Comparison of ENCODE assay signal across 21 cellular contexts in the genomic region with DNA sequence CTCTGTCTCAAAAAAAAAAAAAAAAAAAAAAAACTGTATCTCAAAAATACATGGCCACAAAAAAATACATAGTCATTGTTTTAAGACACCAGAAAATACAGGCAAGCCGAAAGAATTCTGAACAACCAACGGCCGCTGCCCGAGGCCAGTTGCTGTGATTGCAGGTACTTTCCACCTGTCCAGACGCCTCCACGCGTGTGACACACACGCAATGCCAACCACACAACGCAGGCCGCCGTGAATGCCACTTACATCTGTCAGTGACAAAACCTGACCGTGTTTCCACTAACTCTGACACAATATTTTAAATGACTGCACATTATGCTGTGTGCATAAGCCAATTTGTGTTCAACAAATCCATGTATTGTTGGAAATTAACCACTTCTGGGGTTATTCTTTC. TPM values are rescaled to one million over a fixed set of nuclear protein-coding genes. Genes with fewer than 3 reads are reported as not detected.
DNase-seq lines count a peak whose midpoint lies in the region; ATAC-seq, FAIRE-seq and TF ChIP-seq lines count a peak whose summit lies in the region.
"Had no signal": no experiment of that assay in that cellular context is flagged by ENCODE, and none has a peak within 500 bp of the region (broad histone marks: within the 10 kb centered on the region; RNA-seq: fewer than 3 reads in every experiment).

No MANE protein-coding gene starts in this region.

- FAIRE-seq in HepG2 (lab: Jason Lieb, UNC), result no peak
- FAIRE-seq: D721Med, GM12892, GM18507 had no signal

- H3K9me3 ChIP-seq in HepG2 (ENCODE audit: low read length) (no peaks in the 10 kb centered on the region), right lobe of liver (no peaks in the 10 kb centered on the region)
- H3K9me3 ChIP-seq: SJCRH30 had no signal

- H3K4me3 ChIP-seq in HepG2 (replicated peaks in 1 of 3; ENCODE audit: insufficient read depth in 1 of 3, low read depth in 2 of 3, low read length in 3 of 3) (no peak overlapping the region), right lobe of liver (no peak overlapping the region)
- H3K4me3 ChIP-seq: SJCRH30 had no signal

- H3K27ac ChIP-seq in HepG2 (ENCODE audit: extremely low read length, insufficient read depth, low read length), result no peak overlapping the region
- H3K27ac ChIP-seq in right lobe of liver, result no peak overlapping the region
- H3K27ac ChIP-seq in cingulate gyrus (ENCODE audit: low read depth, low read length), result peak overlapping the region; percentile 75
- H3K27ac ChIP-seq: KMS-11 had no signal

- CTCF ChIA-PET in HepG2 (lab: Yijun Ruan, JAX; ENCODE audit: low intra/inter-chr PET ratio, low total read pairs), result no interaction called here
- CTCF ChIA-PET in activated CD4-positive, alpha-beta T cell treated with anti-CD3 and anti-CD28 coated beads, Interleukin-2, amount 10 ng/mL, durations not matched to agents 7 days and 5 days (lab: Charles Lee), result no interaction called here

- peaks cover 12% of the 10 kb centered on the region for H3K4me1 Mint-ChIP-seq in progenitor cell of endocrine pancreas (ENCODE audit: low read depth)
- peaks cover 28% of the 10 kb centered on the region for H3K4me1 Mint-ChIP-seq in activated CD4-positive, alpha-beta T cell treated with anti-CD3 and anti-CD28 coated beads, Interleukin-2, amount 10 ng/mL, durations not matched to agents 7 days and 5 days

- no peaks in the 10 kb centered on the region for H3K36me3 Mint-ChIP-seq in progenitor cell of endocrine pancreas (ENCODE audit: insufficient read depth)
- H3K36me3 Mint-ChIP-seq in activated CD4-positive, alpha-beta T cell treated with anti-CD3 and anti-CD28 coated beads, Interleukin-2, amount 10 ng/mL, durations not matched to agents 7 days and 5 days (ENCODE audit: low read depth), result no peaks in the 10 kb centered on the region

- TF ChIP-seq CTCF in HepG2 (CRISPR knock-in tag; IDR thresholded peaks at IDR 0.05) (no peak), right lobe of liver (IDR thresholded peaks at IDR 0.05) (no peak), progenitor cell of endocrine pancreas (IDR thresholded peaks at IDR 0.05; ENCODE audit: unreplicated experiment) (no peak)

- no peak for TF ChIP-seq POLR2A in HepG2 (IDR thresholded peaks at IDR 0.05; ENCODE audit: insufficient read depth in 1 of 2, low read depth in 2 of 2, low read length in 2 of 2)
- no peak for TF ChIP-seq POLR2A in right lobe of liver (IDR thresholded peaks at IDR 0.05)

- TF ChIP-seq EP300 in HepG2 (IDR thresholded peaks at IDR 0.05; ENCODE audit: low read depth in 2 of 2, low read length in 2 of 2), result no peak
- TF ChIP-seq EP300 in HepG2 (CRISPR knock-in tag; IDR thresholded peaks at IDR 0.05; ENCODE audit: borderline replicate concordance), result no peak

- TSS peak; percentile 76 for BruUV-seq in HepG2 (replicated peaks; lab: Mats Ljungman, UMichigan)

- no peak overlapping the region for H3K4me2 ChIP-seq in HepG2 (ENCODE audit: low read depth, low read length)
- H3K4me2 ChIP-seq: KMS-11 had no signal

- H2AFZ ChIP-seq in HepG2 (ENCODE audit: low read length), result no peak overlapping the region

- POLR2A ChIA-PET in HepG2 (lab: Yijun Ruan, JAX), result interaction anchor here (1.3 to 3.7 kb wide), 2 partner anchors 11 to 21 kb away, joined by 3 to 179 read pairs; no protein-coding TSS in a partner anchor
- POLR2A ChIA-PET in activated CD4-positive, alpha-beta T cell treated with anti-CD3 and anti-CD28 coated beads, Interleukin-2, amount 10 ng/mL, durations not matched to agents 7 days and 5 days (lab: Charles Lee), result no interaction called here

- H3K79me2 ChIP-seq in HepG2 (ENCODE audit: insufficient read depth, low read length), result no peaks in the 10 kb centered on the region

- in situ Hi-C loops in HepG2 (cut with HindIII; ENCODE audit: extremely low pct_ligation_motif_present, low pct_unique_long_range_greater_than_20kb), result no loop called here

- intact Hi-C loops in HepG2 (cut with micrococcal nuclease; ENCODE audit: unreplicated experiment) (loop anchor here (1.0 kb wide), 1 partner anchor 9 kb away; no protein-coding TSS in a partner anchor), right lobe of liver (cut with DNase I) (no loop called here)

- peak overlapping the region; percentile 91 for H3K27ac Mint-ChIP-seq in progenitor cell of endocrine pancreas
- no peak overlapping the region for H3K27ac Mint-ChIP-seq in activated CD4-positive, alpha-beta T cell treated with anti-CD3 and anti-CD28 coated beads, Interleukin-2, amount 10 ng/mL, durations not matched to agents 7 days and 5 days
- H3K27ac Mint-ChIP-seq: CD4-positive, alpha-beta T cell had no signal

- no peaks in the 10 kb centered on the region for H3K36me3 ChIP-seq in HepG2 (replicated peaks in 1 of 2; ENCODE audit: control insufficient read depth in 1 of 2, insufficient read depth in 2 of 2, low read length in 2 of 2)
- H3K36me3 ChIP-seq in right lobe of liver, result no peaks in the 10 kb centered on the region
- H3K36me3 ChIP-seq: SJCRH30 had no signal

- 95% methylated on average over 12 of the region's 12 CpGs for WGBS in HepG2 (ENCODE audit: low lambda C conversion rate)
- WGBS in right lobe of liver (ENCODE audit: insufficient coverage, low coverage, low lambda C conversion rate, missing lambda C conversion rate), result 90% methylated on average over 5 of the region's 12 CpGs

- DNase-seq in HepG2 (ENCODE audit: low spot score) (no peak), right lobe of liver (no peak), progenitor cell of endocrine pancreas (ENCODE audit: low spot score, unreplicated experiment) (no peak), SHP77 treated with DMSO at 0.1 percent for 48 hours (lab: John Stamatoyannopoulos, UW) (no peak), NCI-H2107 treated with DMSO at 0.1 percent for 48 hours (lab: John Stamatoyannopoulos, UW; ENCODE audit: unreplicated experiment) (no peak)
- DNase-seq in activated CD4-positive, alpha-beta T cell treated with anti-CD3 and anti-CD28 coated beads, Interleukin-2, amount 10 ng/mL, durations not matched to agents 7 days and 5 days, result no peak
- DNase-seq: 8988T; CD4-positive, alpha-beta T cell; GOT3; NCI-H1417 treated with DMSO at 0.1 percent for 48 hours; NCI-H187 treated with DMSO at 0.1 percent for 48 hours; NCI-H226; NCI-H524; RPMI8226; SJCRH30 had no signal

- H3K4me3 Mint-ChIP-seq in progenitor cell of endocrine pancreas (ENCODE audit: low read depth), result no peak overlapping the region
- no peak overlapping the region for H3K4me3 Mint-ChIP-seq in activated CD4-positive, alpha-beta T cell treated with anti-CD3 and anti-CD28 coated beads, Interleukin-2, amount 10 ng/mL, durations not matched to agents 7 days and 5 days
- H3K4me3 Mint-ChIP-seq: CD4-positive, alpha-beta T cell had no signal

- no peak overlapping the region for H3K9ac ChIP-seq in HepG2 (ENCODE audit: insufficient read depth, low read depth, low read length)
- H3K9ac ChIP-seq: KMS-11 had no signal

- peaks cover 42% of the 10 kb centered on the region for H3K4me1 ChIP-seq in HepG2 (ENCODE audit: insufficient read depth, low read length)
- no peaks in the 10 kb centered on the region for H3K4me1 ChIP-seq in right lobe of liver

- no peaks in the 10 kb centered on the region for H4K20me1 ChIP-seq in HepG2 (ENCODE audit: insufficient read depth, low read length)

- H3K27me3 Mint-ChIP-seq in progenitor cell of endocrine pancreas, result no peaks in the 10 kb centered on the region
- H3K27me3 Mint-ChIP-seq in activated CD4-positive, alpha-beta T cell treated with anti-CD3 and anti-CD28 coated beads, Interleukin-2, amount 10 ng/mL, durations not matched to agents 7 days and 5 days, result peaks cover 17% of the 10 kb centered on the region
- H3K27me3 Mint-ChIP-seq: CD4-positive, alpha-beta T cell had no signal

- ATAC-seq in HepG2 (no peak), right lobe of liver (no peak), HG02623 (IDR thresholded peaks at IDR 0.05; ENCODE audit: unreplicated experiment) (no peak)

- H3K27me3 ChIP-seq in HepG2 (ENCODE audit: control insufficient read depth in 1 of 2, insufficient read depth in 2 of 2, low read length in 2 of 2) (peaks cover 0 to 1% of the 10 kb centered on the region in 2 experiments; a peak in 1 of 5 replicates), right lobe of liver (no peaks in the 10 kb centered on the region)
- H3K27me3 ChIP-seq: SJCRH30 had no signal

- H3K9me3 Mint-ChIP-seq in progenitor cell of endocrine pancreas (ENCODE audit: low read depth), result no peaks in the 10 kb centered on the region
- H3K9me3 Mint-ChIP-seq in activated CD4-positive, alpha-beta T cell treated with anti-CD3 and anti-CD28 coated beads, Interleukin-2, amount 10 ng/mL, durations not matched to agents 7 days and 5 days, result no peaks in the 10 kb centered on the region
- H3K9me3 Mint-ChIP-seq: CD4-positive, alpha-beta T cell had no signal

- TF ChIP-seq RAD21 in HepG2 (CRISPR knock-in tag; IDR thresholded peaks at IDR 0.05), result no peak

RNA-seq across cellular contexts. Expression of gene INF2, which starts 22.4 kb away (rescaled TPM):
- total RNA-seq in HepG2 (2016; rRNA removed; fragmentation: Illumina TruSeq; extraction: Trizol) (16.4 and 18.1 TPM in 2 replicates), right lobe of liver (10 to 100 TPM; 47.5 to 98.2 (median 71.4) TPM), progenitor cell of endocrine pancreas (69.2 and 75.3 TPM in 2 replicates)
- total RNA-seq in HepG2 (2016; cell fraction: cytosol; rRNA removed; fragmentation: Illumina TruSeq; extraction: Trizol; ENCODE audit: low read depth), result 11.2 and 14.6 TPM in 2 replicates
- total RNA-seq in HepG2 (2016; cell fraction: insoluble cytoplasmic fraction; rRNA removed; fragmentation: Illumina TruSeq; extraction: Trizol), result 17.0 and 18.3 TPM in 2 replicates
- 23.4 and 24.7 TPM in 2 replicates for total RNA-seq in HepG2 (2016; cell fraction: membrane; rRNA removed; fragmentation: Illumina TruSeq; extraction: Trizol)
- 17.7 and 25.0 TPM in 2 replicates for total RNA-seq in HepG2 (2016; cell fraction: nucleus; rRNA removed; fragmentation: Illumina TruSeq; extraction: Trizol)
- polyA plus RNA-seq in HepG2 (2011; rRNA removed), result 26.4 and 33.4 TPM in 2 replicates
- 14.8 and 26.4 TPM in 2 replicates for polyA plus RNA-seq in HepG2 (2011; cell fraction: cytosol; rRNA removed)
- polyA plus RNA-seq in HepG2 (2011; cell fraction: nucleus; rRNA removed), result 229 and 296 TPM in 2 replicates
- polyA plus RNA-seq in HepG2 (2012), result 28.4 and 33.9 TPM in 2 replicates
- polyA plus RNA-seq in HepG2 (2016; cell fraction: cytosol; fragmentation: Illumina TruSeq; extraction: Trizol; ENCODE audit: low read depth), result 13.6 and 14.2 TPM in 2 replicates
- polyA plus RNA-seq in HepG2 (2016; cell fraction: insoluble cytoplasmic fraction; fragmentation: Illumina TruSeq; extraction: Trizol; ENCODE audit: low read depth), result 20.2 and 25.5 TPM in 2 replicates
- 17.5 and 20.7 TPM in 2 replicates for polyA plus RNA-seq in HepG2 (2016; cell fraction: membrane; fragmentation: Illumina TruSeq; extraction: Trizol; ENCODE audit: low read depth)
- 61.5 and 67.7 TPM in 2 replicates for polyA plus RNA-seq in HepG2 (2016; cell fraction: nucleus; fragmentation: Illumina TruSeq; extraction: Trizol; ENCODE audit: insufficient read depth, low read depth)
- 34.0 and 46.7 TPM in 2 replicates for polyA minus RNA-seq in HepG2 (2011; rRNA and poly(A)+ RNA removed; ENCODE audit: low replicate concordance)
- 23.8 and 25.1 TPM in 2 replicates for polyA minus RNA-seq in HepG2 (2011; cell fraction: cytosol; rRNA and poly(A)+ RNA removed)
- 29.2 and 32.3 TPM in 2 replicates for polyA minus RNA-seq in HepG2 (2011; cell fraction: nucleus; rRNA and poly(A)+ RNA removed)
- 100 to 1,000 TPM; 163 to 171 TPM for total RNA-seq in activated CD4-positive, alpha-beta T cell treated with anti-CD3 and anti-CD28 coated beads, Interleukin-2, amount 10 ng/mL, durations not matched to agents 7 days and 5 days

RNA-seq across cellular contexts. Expression of gene ADSS1, which starts 57.0 kb away (rescaled TPM):
- total RNA-seq in HepG2 (2016; rRNA removed; fragmentation: Illumina TruSeq; extraction: Trizol) (0.98 and 1.0 TPM in 2 replicates), right lobe of liver (10 to 100 TPM in 5 of 6 experiments, 1 to 10 TPM in 1; 8.1 to 50.5 (median 36.8) TPM), progenitor cell of endocrine pancreas (8.9 and 9.7 TPM in 2 replicates)
- total RNA-seq in HepG2 (2016; cell fraction: cytosol; rRNA removed; fragmentation: Illumina TruSeq; extraction: Trizol; ENCODE audit: low read depth), result 0.81 and 1.1 TPM in 2 replicates
- 0.56 and 1.3 TPM in 2 replicates for total RNA-seq in HepG2 (2016; cell fraction: insoluble cytoplasmic fraction; rRNA removed; fragmentation: Illumina TruSeq; extraction: Trizol)
- total RNA-seq in HepG2 (2016; cell fraction: membrane; rRNA removed; fragmentation: Illumina TruSeq; extraction: Trizol), result 1.6 and 1.9 TPM in 2 replicates
- total RNA-seq in HepG2 (2016; cell fraction: nucleus; rRNA removed; fragmentation: Illumina TruSeq; extraction: Trizol), result 1.3 and 1.5 TPM in 2 replicates
- polyA plus RNA-seq in HepG2 (2011; rRNA removed), result 36.7 and 45.2 TPM in 2 replicates
- polyA plus RNA-seq in HepG2 (2011; cell fraction: cytosol; rRNA removed), result 20.7 and 22.4 TPM in 2 replicates
- 219 and 230 TPM in 2 replicates for polyA plus RNA-seq in HepG2 (2011; cell fraction: nucleus; rRNA removed)
- polyA plus RNA-seq in HepG2 (2012), result 37.3 and 46.9 TPM in 2 replicates
- 0.70 and 1.5 TPM in 2 replicates for polyA plus RNA-seq in HepG2 (2016; cell fraction: cytosol; fragmentation: Illumina TruSeq; extraction: Trizol; ENCODE audit: low read depth)
- 1.3 and 2.2 TPM in 2 replicates for polyA plus RNA-seq in HepG2 (2016; cell fraction: insoluble cytoplasmic fraction; fragmentation: Illumina TruSeq; extraction: Trizol; ENCODE audit: low read depth)
- 1.5 and 2.0 TPM in 2 replicates for polyA plus RNA-seq in HepG2 (2016; cell fraction: membrane; fragmentation: Illumina TruSeq; extraction: Trizol; ENCODE audit: low read depth)
- 3.7 and 4.4 TPM in 2 replicates for polyA plus RNA-seq in HepG2 (2016; cell fraction: nucleus; fragmentation: Illumina TruSeq; extraction: Trizol; ENCODE audit: insufficient read depth, low read depth)
- polyA minus RNA-seq in HepG2 (2011; rRNA and poly(A)+ RNA removed; ENCODE audit: low replicate concordance), result 12.3 and 14.1 TPM in 2 replicates
- polyA minus RNA-seq in HepG2 (2011; cell fraction: cytosol; rRNA and poly(A)+ RNA removed), result 6.8 and 7.6 TPM in 2 replicates
- 30.6 and 31.2 TPM in 2 replicates for polyA minus RNA-seq in HepG2 (2011; cell fraction: nucleus; rRNA and poly(A)+ RNA removed)
- 1 to 10 TPM in 1 of 2 experiments, under 1 TPM in 1; 0.81 to 1.2 TPM for total RNA-seq in activated CD4-positive, alpha-beta T cell treated with anti-CD3 and anti-CD28 coated beads, Interleukin-2, amount 10 ng/mL, durations not matched to agents 7 days and 5 days
